33 cellular contexts compared by ENCODE assay signal in genomic region chr20:17062712-17063111, GRCh38.
"Had no signal": no experiment of that assay in that cellular context is flagged by ENCODE, and none has a peak within 500 bp of the region (broad histone marks: within the 10 kb centered on the region; RNA-seq: fewer than 3 reads in every experiment).

No MANE protein-coding gene starts in this region.

- H3K27ac ChIP-seq: adrenal gland, body of pancreas, brain microvascular endothelial cell, breast epithelium, VCaP had no signal

- H3K9me3 ChIP-seq: adrenal gland, body of pancreas had no signal

- ATAC-seq: activated CD8-positive, alpha-beta T cell treated with anti-CD3 and anti-CD28 coated beads for 36 hours; activated naive CD4-positive, alpha-beta T cell treated with anti-CD3 and anti-CD28 coated beads, Interleukin-2, amount 50 U/mL, for 72 hours; activated T-cell treated with anti-CD3 and anti-CD28 coated beads, Interleukin-2, amount 50 U/mL, for 4 hours; activated T-cell treated with anti-CD3 and anti-CD28 coated beads, Interleukin-2, amount 50 U/mL, for 72 hours; activated T-helper 17 cell treated with anti-CD3 and anti-CD28 coated beads, Interleukin-2, amount 50 U/mL, for 72 hours; body of pancreas had no signal

- H3K4me3 ChIP-seq: adrenal gland, body of pancreas, breast epithelium had no signal

- H3K27me3 ChIP-seq: adrenal gland, body of pancreas, brain microvascular endothelial cell, breast epithelium had no signal

- DNase-seq: activated B cell treated with CpG ODN at 0.5 μM for 24 hours; activated CD4-positive, alpha-beta memory T cell treated with anti-CD3 and anti-CD28 coated beads for 36 hours; activated CD4-positive, alpha-beta T cell treated with anti-CD3 and anti-CD28 coated beads for 4 hours; activated CD4-positive, alpha-beta T cell treated with anti-CD3 and anti-CD28 coated beads, Interleukin-2, amount 10 ng/mL, durations not matched to agents 24 days and 14 days; activated CD4-positive, alpha-beta T cell treated with anti-CD3 and anti-CD28 coated beads, Interleukin-2, amount 50 U/mL, for 1 hour; activated CD4-positive, alpha-beta T cell treated with anti-CD3 and anti-CD28 coated beads, Interleukin-2, amount 50 U/mL, for 4 hours; activated CD4-positive, CD25-positive, alpha-beta regulatory T cell treated with anti-CD3 and anti-CD28 coated beads, Interleukin-2, amount 50 U/mL, for 72 hours; activated CD8-positive, alpha-beta memory T cell treated with anti-CD3 and anti-CD28 coated beads, Interleukin-2, amount 50 U/mL, for 4 hours; activated CD8-positive, alpha-beta T cell treated with anti-CD3 and anti-CD28 coated beads for 36 hours; activated effector memory CD4-positive, alpha-beta T cell treated with anti-CD3 and anti-CD28 coated beads, Interleukin-2, amount 50 U/mL, for 16 hours; activated gamma-delta T cell treated with Interleukin-2 at 50 U/mL for 16 hours; activated naive CD4-positive, alpha-beta T cell; activated naive CD4-positive, alpha-beta T cell treated with anti-CD3 and anti-CD28 coated beads for 36 hours; activated naive CD4-positive, alpha-beta T cell treated with anti-CD3 and anti-CD28 coated beads, Interleukin-2, amount 50 U/mL, for 16 hours; activated naive CD8-positive, alpha-beta T cell treated with anti-CD3 and anti-CD28 coated beads for 36 hours; activated T-cell treated with anti-CD3 and anti-CD28 coated beads for 4 hours; activated T-cell treated with anti-CD3 and anti-CD28 coated beads, Interleukin-2, amount 50 U/mL, for 1 hour; activated T-cell treated with anti-CD3 and anti-CD28 coated beads, Interleukin-2, amount 50 U/mL, for 4 hours; activated T-cell treated with anti-CD3 and anti-CD28 coated beads, Interleukin-2, amount 50 U/mL, for 72 hours; adrenal gland; amniotic stem cell; aorta; body of pancreas; brain microvascular endothelial cell; central memory CD4-positive, alpha-beta T cell; T-helper 2 cell; T-helper 9 cell had no signal

- H3K4me1 ChIP-seq: adrenal gland, body of pancreas, breast epithelium had no signal

- H3K36me3 ChIP-seq: adrenal gland, brain microvascular endothelial cell, breast epithelium had no signal

- FAIRE-seq: astrocyte, TTC549 had no signal
